9 cellular contexts compared by ENCODE assay signal in genomic region chr19:49441960-49442350, GRCh38. TPM values are rescaled to one million over a fixed set of nuclear protein-coding genes. Genes with fewer than 3 reads are reported as not detected.
DNase-seq lines count a peak whose midpoint lies in the region; ATAC-seq, FAIRE-seq and TF ChIP-seq lines count a peak whose summit lies in the region.
"Had no signal": no experiment of that assay in that cellular context is flagged by ENCODE, and none has a peak within 500 bp of the region (broad histone marks: within the 10 kb centered on the region; RNA-seq: fewer than 3 reads in every experiment).

No MANE protein-coding gene starts in this region.

- H2AFZ ChIP-seq in H1 (ENCODE audit: low read length): no peak overlapping the region

- H3K79me1 ChIP-seq in H1 (ENCODE audit: low read depth, low read length): no peaks in the 10 kb centered on the region

- H3K14ac ChIP-seq in H1 (ENCODE audit: insufficient read length): no peak overlapping the region

- H3K36me3 ChIP-seq in H1 (ENCODE audit: control insufficient read depth in 2 of 4, insufficient read depth in 4 of 4, low read length in 3 of 4) (peaks cover 5 to 8% (median 6%) of the 10 kb centered on the region in 4 experiments; a peak in 6 of 8 replicates), sigmoid colon (peaks cover 0 to 10% (median 0%) of the 10 kb centered on the region in 4 donors)

- no peaks in the 10 kb centered on the region for H3K9me3 ChIP-seq in H1 (ENCODE audit: insufficient read depth in 2 of 2, low read depth in 1 of 2, low read length in 1 of 2)
- no peaks in the 10 kb centered on the region for H3K9me3 ChIP-seq in sigmoid colon

- no peak for TF ChIP-seq RAD21 in H1 (IDR thresholded peaks at IDR 0.05 in 1 of 2, conservative IDR thresholded peaks at IDR 0.05 in 1 of 2; ENCODE audit: low read depth in 2 of 2, low read length in 2 of 2)

- FAIRE-seq in H1 (lab: Jason Lieb, UNC): no peak
- FAIRE-seq: A204.1 had no signal

- H3K9ac ChIP-seq in H1 (replicated peaks in 1 of 4; ENCODE audit: extremely low read depth in 1 of 4, low read depth in 3 of 4, low read length in 3 of 4): no peak overlapping the region

- H3K23ac ChIP-seq in H1 (ENCODE audit: insufficient read length): no peak overlapping the region

- DNase-seq in NCI-H2171 treated with DMSO at 0.1 percent for 48 hours (lab: John Stamatoyannopoulos, UW) (peak; percentile 69), NCI-H2171 (lab: John Stamatoyannopoulos, UW) (no peak), NCI-H69 (lab: John Stamatoyannopoulos, UW) (peak; percentile 59), H1 (ENCODE audit: low read depth in 1 of 2, low spot score in 2 of 2) (no peak), sigmoid colon (no peak), LoVo (ENCODE audit: low spot score) (no peak), NCI-H526 treated with DMSO at 0.1 percent for 48 hours (lab: John Stamatoyannopoulos, UW) (no peak)

- WGBS in H1 (ENCODE audit: extremely low coverage in 1 of 2, insufficient coverage in 1 of 2, insufficient read length in 1 of 2, insufficient replicate concordance in 2 of 2, low coverage in 1 of 2, low lambda C conversion rate in 2 of 2, missing lambda C conversion rate in 1 of 2), 2 experiments: 21% methylated on average over 14 of the region's 14 CpGs; no CpG with 5 or more reads in 1 of the 2 experiments
- 22 to 32% methylated on average over 14 of the region's 14 CpGs for WGBS in sigmoid colon, 2 donors

- H3K56ac ChIP-seq in H1 (replicated peaks; ENCODE audit: insufficient read length, low read depth, low read length): no peak overlapping the region

- no peak overlapping the region for H2BK5ac ChIP-seq in H1 (ENCODE audit: low read depth, low read length)

- H4K5ac ChIP-seq in H1 (ENCODE audit: insufficient read length, low read depth, low read length): no peak overlapping the region

- H4K91ac ChIP-seq in H1 (replicated peaks; ENCODE audit: insufficient read length, low read length): no peak overlapping the region

- no peak overlapping the region for H2BK120ac ChIP-seq in H1 (replicated peaks; ENCODE audit: low read depth, low read length)

- no peak overlapping the region for H2BK20ac ChIP-seq in H1 (ENCODE audit: low read length)

- H3K27me3 ChIP-seq in H1 (replicated peaks in 1 of 4; ENCODE audit: control insufficient read depth in 3 of 4, extremely low read depth in 1 of 4, insufficient read depth in 3 of 4, low read length in 3 of 4): peaks cover 21 to 41% (median 39%) of the 10 kb centered on the region in 4 experiments
- H3K27me3 ChIP-seq in sigmoid colon: peaks cover 19 to 63% (median 57%) of the 10 kb centered on the region in 3 donors

- no peaks in the 10 kb centered on the region for H3K79me2 ChIP-seq in H1 (ENCODE audit: control insufficient read depth in 1 of 2, insufficient read depth in 2 of 2, low read length in 2 of 2)

- H3K4me2 ChIP-seq in H1 (ENCODE audit: insufficient read depth in 1 of 2, low read depth in 2 of 2, low read length in 2 of 2): peak overlapping the region; percentile 53 to 73

- CTCF ChIA-PET in H1 (lab: Charles Lee; ENCODE audit: partially characterized antibody): interaction anchor here (0.9 to 7.9 kb wide), 9 partner anchors 9 to 75 kb away, joined by 3 to 88 read pairs (median 7); partner anchors contain the start of genes GFY and PIH1D1

- no peak overlapping the region for H2BK15ac ChIP-seq in H1 (ENCODE audit: low read length)

- peak overlapping the region; percentile 3; the same call in 1 of the 2 replicates for H3K18ac ChIP-seq in H1 (ENCODE audit: extremely low read depth, low read length)

- no peak for TF ChIP-seq EP300 in H1 (IDR thresholded peaks at IDR 0.05; ENCODE audit: borderline replicate concordance in 1 of 2, low read depth in 2 of 2, low read length in 2 of 2)
- no peak for TF ChIP-seq EP300 in sigmoid colon (IDR thresholded peaks at IDR 0.05)

- peaks cover 18% of the 10 kb centered on the region; the same call in 1 of the 2 replicates for H3K23me2 ChIP-seq in H1 (ENCODE audit: low read depth, low read length)

- 0 out of 2 replicates have a peak overlapping the region, but pooled peaks have one; percentile 5 for H2BK12ac ChIP-seq in H1 (ENCODE audit: low read depth, low read length)

- H3K27ac ChIP-seq in H1 (ENCODE audit: low read depth, low read length): no peak overlapping the region
- H3K27ac ChIP-seq in sigmoid colon: peak overlapping the region in 3 of 4 donors; percentile 69 to 91 (median 77)

- TF ChIP-seq CTCF in H1 (IDR thresholded peaks at IDR 0.05; ENCODE audit: control extremely low read depth in 1 of 3, insufficient read depth in 1 of 3, low read depth in 1 of 3, low read length in 3 of 3) (no peak), sigmoid colon (IDR thresholded peaks at IDR 0.05) (no peak)

- H3K4me3 ChIP-seq in H1 (ENCODE audit: extremely low read depth in 1 of 4, insufficient read depth in 2 of 4, low read depth in 3 of 4, low read length in 4 of 4) (peak overlapping the region; percentile 36 to 57 (median 44); a peak in 6 of 8 replicates), sigmoid colon (peak overlapping the region in 3 of 4 donors; percentile 47 to 69 (median 63))

- peaks cover 3% of the 10 kb centered on the region in 2 experiments for H4K20me1 ChIP-seq in H1 (replicated peaks in 1 of 2; ENCODE audit: control insufficient read depth in 1 of 2, insufficient read depth in 2 of 2, low read length in 2 of 2)

- TF ChIP-seq POLR2A in H1 (IDR thresholded peaks at IDR 0.05; ENCODE audit: control extremely low read depth in 1 of 2, low read depth in 2 of 2, low read length in 2 of 2) (no peak), sigmoid colon (IDR thresholded peaks at IDR 0.05) (no peak)

- no peak overlapping the region for H2AK5ac ChIP-seq in H1 (ENCODE audit: low read depth, low read length)

- no peak overlapping the region for H3K4ac ChIP-seq in H1 (replicated peaks; ENCODE audit: insufficient read length, low read depth, low read length)

- ATAC-seq in GM21825 (IDR thresholded peaks at IDR 0.05; ENCODE audit: unreplicated experiment): no peak

- H4K8ac ChIP-seq in H1 (ENCODE audit: extremely low read depth, insufficient read depth, low read length): no peak overlapping the region

- POLR2A ChIA-PET in H1 (lab: Charles Lee; ENCODE audit: partially characterized antibody): interaction anchor here (1.0 to 4.1 kb wide), 7 partner anchors 10 to 235 kb away, joined by 3 to 13 read pairs (median 3); partner anchors contain the start of genes ALDH16A1, PIH1D1 and PRMT1

- H3K4me1 ChIP-seq in H1 (replicated peaks in 1 of 4; ENCODE audit: control insufficient read depth in 3 of 4, insufficient read depth in 4 of 4, low read length in 3 of 4) (peaks cover 0 to 5% (median 3%) of the 10 kb centered on the region in 4 experiments; a peak in 3 of 7 replicates), sigmoid colon (peaks cover 0 to 24% (median 17%) of the 10 kb centered on the region in 4 donors)

- intact Hi-C loops in sigmoid colon (cut with DNase I): loop anchor here (5.0 kb wide), 1 partner anchor 175 kb away; no protein-coding TSS in a partner anchor

RNA-seq across cellular contexts. Expression of gene SLC17A7, which starts 0.6 kb away (rescaled TPM):
- 2.3 and 3.0 TPM in 2 replicates for total RNA-seq in H1 (2021; fragmentation: NEBNext Ultra II Directional; extraction: Animal tissue kit (Norgen Biotek cat#: 25700))
- 2.7 and 4.7 TPM in 2 replicates for polyA plus RNA-seq in H1 (2011; rRNA removed)
- 2.8 TPM for polyA plus RNA-seq in H1 (2011; cell fraction: cytosol; rRNA removed)
- 4.6 TPM for polyA plus RNA-seq in H1 (2011; cell fraction: nucleus; rRNA removed)
- 1.8 to 2.6 TPM (median 2.5 TPM) in 4 replicates for polyA plus RNA-seq in H1 (2012, experiment 1 of 2)
- polyA plus RNA-seq in H1 (2012, experiment 2 of 2): 1.9 TPM
- polyA plus RNA-seq in H1 (2013, experiment 1 of 2): 3.2 TPM
- polyA plus RNA-seq in H1 (2013, experiment 2 of 2): 3.5 TPM
- polyA minus RNA-seq in H1 (2011; rRNA and poly(A)+ RNA removed): 1.1 and 1.7 TPM in 2 replicates
- polyA minus RNA-seq in H1 (2011; cell fraction: cytosol; rRNA and poly(A)+ RNA removed): 2.6 TPM
- polyA minus RNA-seq in H1 (2011; cell fraction: nucleus; rRNA and poly(A)+ RNA removed): 3.5 TPM
- total RNA-seq in sigmoid colon: 1 to 10 TPM in 1 of 4 donors, under 1 TPM in 2, not detected in 1; 0.28 to 1.4 (median 0.82) TPM
- polyA plus RNA-seq in sigmoid colon: 1 to 10 TPM in 1 of 3 donors, under 1 TPM in 2; 0.23 to 1.8 (median 0.41) TPM

RNA-seq across cellular contexts. Expression of gene PIH1D1, which starts 9.7 kb away (rescaled TPM):
- total RNA-seq in H1 (2021; fragmentation: NEBNext Ultra II Directional; extraction: Animal tissue kit (Norgen Biotek cat#: 25700)): 146 and 155 TPM in 2 replicates
- polyA plus RNA-seq in H1 (2011; rRNA removed): 195 and 220 TPM in 2 replicates
- 231 TPM for polyA plus RNA-seq in H1 (2011; cell fraction: cytosol; rRNA removed)
- polyA plus RNA-seq in H1 (2011; cell fraction: nucleus; rRNA removed): 195 TPM
- 192 to 228 TPM (median 222 TPM) in 4 replicates for polyA plus RNA-seq in H1 (2012, experiment 1 of 2)
- 206 TPM for polyA plus RNA-seq in H1 (2012, experiment 2 of 2)
- 148 TPM for polyA plus RNA-seq in H1 (2013, experiment 1 of 2)
- 146 TPM for polyA plus RNA-seq in H1 (2013, experiment 2 of 2)
- polyA minus RNA-seq in H1 (2011; rRNA and poly(A)+ RNA removed): 107 and 108 TPM in 2 replicates
- polyA minus RNA-seq in H1 (2011; cell fraction: cytosol; rRNA and poly(A)+ RNA removed): 65.8 TPM
- polyA minus RNA-seq in H1 (2011; cell fraction: nucleus; rRNA and poly(A)+ RNA removed): 63.0 TPM
- 10 to 100 TPM; 62.9 to 99.6 (median 81.4) TPM for total RNA-seq in sigmoid colon
- 100 to 1,000 TPM in 1 of 3 donors, 10 to 100 TPM in 2; 63.6 to 105 (median 65.5) TPM for polyA plus RNA-seq in sigmoid colon

RNA-seq across cellular contexts. Expression of gene ALDH16A1, which starts 11.1 kb away (rescaled TPM):
- total RNA-seq in H1 (2021; fragmentation: NEBNext Ultra II Directional; extraction: Animal tissue kit (Norgen Biotek cat#: 25700)): 32.7 and 34.3 TPM in 2 replicates
- polyA plus RNA-seq in H1 (2011; rRNA removed): 30.5 and 54.8 TPM in 2 replicates
- polyA plus RNA-seq in H1 (2011; cell fraction: cytosol; rRNA removed): 32.1 TPM
- polyA plus RNA-seq in H1 (2011; cell fraction: nucleus; rRNA removed): 81.6 TPM
- polyA plus RNA-seq in H1 (2012, experiment 1 of 2): 26.2 to 40.1 TPM (median 35.4 TPM) in 4 replicates
- polyA plus RNA-seq in H1 (2012, experiment 2 of 2): 25.7 TPM
- 19.9 TPM for polyA plus RNA-seq in H1 (2013, experiment 1 of 2)
- 18.5 TPM for polyA plus RNA-seq in H1 (2013, experiment 2 of 2)
- polyA minus RNA-seq in H1 (2011; rRNA and poly(A)+ RNA removed): 13.9 and 18.1 TPM in 2 replicates
- 25.7 TPM for polyA minus RNA-seq in H1 (2011; cell fraction: cytosol; rRNA and poly(A)+ RNA removed)
- polyA minus RNA-seq in H1 (2011; cell fraction: nucleus; rRNA and poly(A)+ RNA removed): 21.3 TPM
- 10 to 100 TPM; 14.1 to 25.3 (median 18.1) TPM for total RNA-seq in sigmoid colon
- 10 to 100 TPM; 14.3 to 44.2 (median 18.0) TPM for polyA plus RNA-seq in sigmoid colon

RNA-seq across cellular contexts. Expression of gene GFY, which starts 16.8 kb away (rescaled TPM):
- total RNA-seq in H1 (2021; fragmentation: NEBNext Ultra II Directional; extraction: Animal tissue kit (Norgen Biotek cat#: 25700)): 0.93 and 1.1 TPM in 2 replicates
- polyA plus RNA-seq in H1 (2011; rRNA removed) (0.68 and 1.2 TPM in 2 replicates), sigmoid colon (not detected)
- 0.47 TPM for polyA plus RNA-seq in H1 (2011; cell fraction: cytosol; rRNA removed)
- 1.5 TPM for polyA plus RNA-seq in H1 (2011; cell fraction: nucleus; rRNA removed)
- 1.2 to 2.3 TPM (median 1.7 TPM) in 4 replicates for polyA plus RNA-seq in H1 (2012, experiment 1 of 2)
- 1.1 TPM for polyA plus RNA-seq in H1 (2012, experiment 2 of 2)
- polyA plus RNA-seq in H1 (2013, experiment 1 of 2): 3.5 TPM
- polyA plus RNA-seq in H1 (2013, experiment 2 of 2): 2.8 TPM
- polyA minus RNA-seq in H1 (2011; rRNA and poly(A)+ RNA removed): 0.19 TPM in 1 of 2 replicates, not detected in the other
- not detected for polyA minus RNA-seq in H1 (2011; cell fraction: cytosol; rRNA and poly(A)+ RNA removed)
- 0.70 TPM for polyA minus RNA-seq in H1 (2011; cell fraction: nucleus; rRNA and poly(A)+ RNA removed)
- total RNA-seq in sigmoid colon: not detected

RNA-seq across cellular contexts. Expression of gene PTH2, which starts 18.7 kb away (rescaled TPM):
- total RNA-seq in H1 (2021; fragmentation: NEBNext Ultra II Directional; extraction: Animal tissue kit (Norgen Biotek cat#: 25700)): 0.82 TPM in 1 of 2 replicates, not detected in the other
- 0.50 TPM in 1 of 2 replicates, not detected in the other for polyA plus RNA-seq in H1 (2011; rRNA removed)
- 0.41 TPM for polyA plus RNA-seq in H1 (2011; cell fraction: cytosol; rRNA removed)
- polyA plus RNA-seq in H1 (2011; cell fraction: nucleus; rRNA removed): 0.40 TPM
- 0.63 to 0.70 TPM in 2 of 4 replicates, not detected in the others for polyA plus RNA-seq in H1 (2012, experiment 1 of 2)
- polyA plus RNA-seq in H1 (2012, experiment 2 of 2): not detected
- 0.81 TPM for polyA plus RNA-seq in H1 (2013, experiment 1 of 2)
- 0.83 TPM for polyA plus RNA-seq in H1 (2013, experiment 2 of 2)
- not detected in 2 replicates for polyA minus RNA-seq in H1 (2011; rRNA and poly(A)+ RNA removed)
- not detected for polyA minus RNA-seq in H1 (2011; cell fraction: cytosol; rRNA and poly(A)+ RNA removed)
- not detected for polyA minus RNA-seq in H1 (2011; cell fraction: nucleus; rRNA and poly(A)+ RNA removed)
- not detected for total RNA-seq in sigmoid colon
- polyA plus RNA-seq in sigmoid colon: not detected

Comparison
In these comparisons a context has a peak if more than half of its experiments do, and no peak if none do; other contexts are left out.
1. DNase-seq: peak in NCI-H2171 treated with DMSO at 0.1 percent for 48 hours (single experiment) and NCI-H69 (single experiment); none in NCI-H2171 (single experiment), H1 (0 of 2), sigmoid colon (single experiment), LoVo (single experiment) and NCI-H526 treated with DMSO at 0.1 percent for 48 hours (single experiment).